In the genomic region with DNA sequence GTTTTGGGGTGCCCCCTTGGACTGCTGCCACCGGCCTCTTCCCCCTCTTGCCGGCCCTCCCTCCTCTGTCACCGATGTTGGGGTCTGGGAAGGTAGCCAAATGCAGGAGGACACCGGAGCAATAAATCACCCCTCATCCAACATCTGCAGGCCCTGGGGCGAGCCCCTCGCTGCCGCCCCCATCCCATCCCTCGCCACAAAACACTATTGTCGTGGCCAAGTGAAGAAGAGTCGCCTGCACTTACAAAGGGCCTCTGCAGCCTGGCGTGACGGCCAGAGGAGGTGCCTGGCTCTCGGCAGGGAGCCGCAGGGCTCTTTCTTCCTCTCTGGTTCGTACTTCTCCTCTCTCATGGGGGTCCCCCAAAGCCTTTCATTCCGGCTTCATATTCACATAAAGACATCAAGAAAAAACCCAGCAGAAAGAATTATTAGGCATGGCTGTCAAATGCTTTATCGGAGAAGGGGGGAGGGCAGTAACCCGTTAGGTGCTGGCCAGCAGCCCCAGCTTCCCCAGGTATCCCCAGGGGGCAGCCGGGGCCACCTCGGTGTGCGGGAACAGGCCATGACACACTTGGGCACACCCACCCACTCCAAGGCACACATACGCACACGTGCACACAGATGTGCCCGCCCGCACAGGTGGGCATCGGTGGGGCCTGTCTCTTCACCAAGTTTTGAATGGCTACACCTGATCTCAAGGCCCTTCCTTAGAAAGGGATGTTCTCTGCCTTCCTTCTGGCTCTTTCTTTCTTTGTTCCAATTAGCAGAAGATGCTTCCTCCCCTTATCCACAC, we compare ENCODE assay signal across 30 cellular contexts.
DNase-seq lines count a peak whose midpoint lies in the region; ATAC-seq, FAIRE-seq and TF ChIP-seq lines count a peak whose summit lies in the region.
"Had no signal": no experiment of that assay in that cellular context is flagged by ENCODE, and none has a peak within 500 bp of the region (broad histone marks: within the 10 kb centered on the region; RNA-seq: fewer than 3 reads in every experiment).

No MANE protein-coding gene starts in this region.

- H3K79me2 ChIP-seq in HepG2 (ENCODE audit: insufficient read depth, low read length) = no peaks in the 10 kb centered on the region

- H3K9ac ChIP-seq in HepG2 (ENCODE audit: insufficient read depth, low read depth, low read length) = no peak overlapping the region; the same call in 1 of the 2 replicates
- no peak overlapping the region for H3K9ac ChIP-seq in rectal smooth muscle tissue (ENCODE audit: low read length)
- H3K9ac ChIP-seq: GM23248 had no signal

- TF ChIP-seq RAD21 in HepG2 (CRISPR knock-in tag; IDR thresholded peaks at IDR 0.05) = no peak

- 92% methylated on average over 17 of the region's 26 CpGs for WGBS in HepG2 (ENCODE audit: low lambda C conversion rate)
- WGBS in right lobe of liver (ENCODE audit: insufficient coverage, low coverage, low lambda C conversion rate, missing lambda C conversion rate) = 40% methylated on average over 11 of the region's 26 CpGs

- FAIRE-seq in HepG2 (lab: Jason Lieb, UNC) = no peak
- FAIRE-seq: A204.1, RCC 7860 had no signal

- H4K20me1 ChIP-seq in HepG2 (ENCODE audit: insufficient read depth, low read length) = no peaks in the 10 kb centered on the region

- POLR2A ChIA-PET in HepG2 (lab: Yijun Ruan, JAX) (interaction anchor here (1.2 to 1.9 kb wide), 3 partner anchors 11 to 102 kb away, joined by 4 to 7 read pairs (median 6); no protein-coding TSS in a partner anchor), A673 (lab: Charles Lee; ENCODE audit: low non-redundant PET) (no interaction called here)

- H3K4me1 ChIP-seq in HepG2 (ENCODE audit: insufficient read depth, low read length) = peaks cover 51% of the 10 kb centered on the region
- H3K4me1 ChIP-seq in right lobe of liver = peaks cover 0 to 12% (median 0%) of the 10 kb centered on the region in 4 donors
- H3K4me1 ChIP-seq in rectal smooth muscle tissue (ENCODE audit: control insufficient read depth, insufficient read depth, low read length) = peaks cover 15% of the 10 kb centered on the region
- H3K4me1 ChIP-seq in A673 (ENCODE audit: insufficient read depth, low read length, poor library complexity, severe bottlenecking) = no peaks in the 10 kb centered on the region

- ATAC-seq in HepG2 (no peak), right lobe of liver (no peak)
- ATAC-seq: activated naive CD4-positive, alpha-beta T cell treated with anti-CD3 and anti-CD28 coated beads, Interleukin-2, amount 50 U/mL, for 72 hours; gastroesophageal sphincter; left cardiac atrium; natural killer cell treated with Interleukin-12 subunit alpha and Interleukin-12 subunit beta and Interleukin-15 and Interleukin-18, amount 100 ng/mL, for 72 hours had no signal

- H3K4me2 ChIP-seq in HepG2 (ENCODE audit: low read depth, low read length) = peak overlapping the region; percentile 72; the same call in 1 of the 2 replicates

- CTCF ChIA-PET in HepG2 (lab: Yijun Ruan, JAX; ENCODE audit: low intra/inter-chr PET ratio, low total read pairs) (no interaction called here), A673 (lab: Charles Lee) (no interaction called here)

- no peak overlapping the region for H2AFZ ChIP-seq in HepG2 (ENCODE audit: low read length)
- H2AFZ ChIP-seq: GM23248 had no signal

- TF ChIP-seq EP300 in HepG2 (IDR thresholded peaks at IDR 0.05; ENCODE audit: low read depth in 2 of 2, low read length in 2 of 2) (no peak), HepG2 (CRISPR knock-in tag; IDR thresholded peaks at IDR 0.05; ENCODE audit: borderline replicate concordance) (no peak)

- H3K9me3 ChIP-seq in HepG2 (ENCODE audit: low read length) (no peaks in the 10 kb centered on the region), right lobe of liver (no peaks in the 10 kb centered on the region), A673 (ENCODE audit: low read depth, low read length, poor library complexity, severe bottlenecking) (no peaks in the 10 kb centered on the region)
- H3K9me3 ChIP-seq: gastroesophageal sphincter, upper lobe of right lung had no signal

- no peak for DNase-seq in HepG2 (ENCODE audit: low spot score)
- DNase-seq in right lobe of liver = no peak
- DNase-seq in effector CD8-positive, alpha-beta T cell (lab: John Stamatoyannopoulos, UW) = no peak
- no peak for DNase-seq in NCI-H128 (lab: John Stamatoyannopoulos, UW; ENCODE audit: unreplicated experiment)
- no peak for DNase-seq in A673 (ENCODE audit: low spot score)
- DNase-seq in stimulated activated CD4-positive, alpha-beta T cell treated with anti-CD3 and anti-CD28 coated beads, Interleukin-4, amount 100 ng/mL, for 1 hour = no peak
- DNase-seq: activated CD4-positive, alpha-beta T cell treated with anti-CD3 and anti-CD28 coated beads, Interleukin-2, amount 10 ng/mL, durations not matched to agents 24 days and 14 days; Calu3; central memory CD4-positive, alpha-beta T cell; dermis blood vessel endothelial cell; DND-41; GF-D8; GM23248; HFFc6; IMR-90; left cardiac atrium; NCI-H146; NCI-H446; NCI-H774; SHP77 treated with DMSO at 0.1 percent for 48 hours; stimulated activated CD4-positive, alpha-beta T cell treated with anti-CD3 and anti-CD28 coated beads, Interleukin-4, amount 100 ng/mL, for 24 hours; upper lobe of right lung had no signal

- no peak overlapping the region for H3K4me3 ChIP-seq in HepG2 (replicated peaks in 1 of 3; ENCODE audit: insufficient read depth in 1 of 3, low read depth in 2 of 3, low read length in 3 of 3)
- H3K4me3 ChIP-seq in right lobe of liver = no peak overlapping the region
- H3K4me3 ChIP-seq in rectal smooth muscle tissue (ENCODE audit: low read length) = peak overlapping the region; percentile 24
- H3K4me3 ChIP-seq in A673 (ENCODE audit: low read depth, low read length, poor library complexity, severe bottlenecking) = no peak overlapping the region
- H3K4me3 ChIP-seq: gastroesophageal sphincter, GM23248, lung, upper lobe of right lung had no signal

- no TSS peak for BruUV-seq in HepG2 (replicated peaks; lab: Mats Ljungman, UMichigan)
- BruUV-seq in A673 (replicated peaks; lab: Mats Ljungman, UMichigan) = no TSS peak

- TF ChIP-seq POLR2A in HepG2 (IDR thresholded peaks at IDR 0.05; ENCODE audit: insufficient read depth in 1 of 2, low read depth in 2 of 2, low read length in 2 of 2) (no peak), right lobe of liver (IDR thresholded peaks at IDR 0.05) (no peak)

- intact Hi-C loops in HepG2 (cut with micrococcal nuclease; ENCODE audit: unreplicated experiment) = loop anchor here (2.0 to 5.0 kb wide), 2 partner anchors 34 to 75 kb away; no protein-coding TSS in a partner anchor
- intact Hi-C loops in right lobe of liver (cut with DNase I) = no loop called here
- intact Hi-C loops in A673 (cut with micrococcal nuclease; ENCODE audit: unreplicated experiment) = no loop called here

- H3K27ac ChIP-seq in HepG2 (ENCODE audit: extremely low read length, insufficient read depth, low read length) = no peak overlapping the region
- no peak overlapping the region for H3K27ac ChIP-seq in right lobe of liver
- peak overlapping the region; percentile 72 for H3K27ac ChIP-seq in layer of hippocampus (ENCODE audit: low read depth, low read length)
- no peak overlapping the region for H3K27ac ChIP-seq in rectal smooth muscle tissue (ENCODE audit: low read depth, low read length)
- H3K27ac ChIP-seq in A673 (ENCODE audit: low read depth, low read length, poor library complexity, severe bottlenecking) = no peak overlapping the region
- H3K27ac ChIP-seq: GM23248, upper lobe of right lung had no signal

- in situ Hi-C loops in HepG2 (cut with HindIII; ENCODE audit: extremely low pct_ligation_motif_present, low pct_unique_long_range_greater_than_20kb) = no loop called here

- peaks cover 0 to 2% of the 10 kb centered on the region in 2 experiments; a peak in 1 of 5 replicates for H3K27me3 ChIP-seq in HepG2 (ENCODE audit: control insufficient read depth in 1 of 2, insufficient read depth in 2 of 2, low read length in 2 of 2)
- H3K27me3 ChIP-seq in right lobe of liver = no peaks in the 10 kb centered on the region
- H3K27me3 ChIP-seq in layer of hippocampus (ENCODE audit: control insufficient read depth, insufficient read depth, low read length) = peaks cover 3% of the 10 kb centered on the region
- peaks cover 13% of the 10 kb centered on the region for H3K27me3 ChIP-seq in rectal smooth muscle tissue (ENCODE audit: control insufficient read depth, insufficient read depth, low read length)
- peaks cover 70% of the 10 kb centered on the region for H3K27me3 ChIP-seq in A673 (replicated peaks; ENCODE audit: insufficient read depth, low read depth, low read length, poor library complexity)
- H3K27me3 ChIP-seq: upper lobe of right lung had no signal

- TF ChIP-seq CTCF in HepG2 (CRISPR knock-in tag; IDR thresholded peaks at IDR 0.05) (no peak), right lobe of liver (IDR thresholded peaks at IDR 0.05) (no peak), A673 (conservative IDR thresholded peaks at IDR 0.05; ENCODE audit: low read depth, low read length) (no peak)

- H3K36me3 ChIP-seq in HepG2 (replicated peaks in 1 of 2; ENCODE audit: control insufficient read depth in 1 of 2, insufficient read depth in 2 of 2, low read length in 2 of 2) (no peaks in the 10 kb centered on the region), right lobe of liver (no peaks in the 10 kb centered on the region), rectal smooth muscle tissue (ENCODE audit: control insufficient read depth, insufficient read depth, low read length) (no peaks in the 10 kb centered on the region), A673 (ENCODE audit: insufficient read depth, low read length, poor library complexity, severe bottlenecking) (no peaks in the 10 kb centered on the region)
- H3K36me3 ChIP-seq: gastroesophageal sphincter, upper lobe of right lung had no signal
